In genomic region chr1:162612606-162613400, GRCh38 we compare ENCODE assay signal across 1 cellular context.
TF ChIP-seq lines count a peak whose summit lies in the region.

No MANE protein-coding gene starts in this region.

TF ChIP-seq in endothelial cell of umbilical vein, 7 proteins besides CTCF, POLR2A, EP300 and RAD21:
- TF ChIP-seq POLR2AphosphoS5 (IDR thresholded peaks at IDR 0.05; ENCODE audit: insufficient read depth, low read depth, low read length) (no peak), GATA2 (IDR thresholded peaks at IDR 0.05; ENCODE audit: insufficient read depth, insufficient read length, low read depth, low read length) (no peak), EZH2 (IDR thresholded peaks at IDR 0.05; ENCODE audit: borderline replicate concordance, low read depth, low read length, severe bottlenecking) (no peak), MYC (IDR thresholded peaks at IDR 0.05; ENCODE audit: low read depth, low read length) (no peak), FOS (IDR thresholded peaks at IDR 0.05; ENCODE audit: borderline replicate concordance, insufficient read depth, low read length) (no peak), JUN (IDR thresholded peaks at IDR 0.05; ENCODE audit: borderline replicate concordance, insufficient read depth, insufficient read length, low read depth) (no peak)
- TF ChIP-seq, protein P1, sequence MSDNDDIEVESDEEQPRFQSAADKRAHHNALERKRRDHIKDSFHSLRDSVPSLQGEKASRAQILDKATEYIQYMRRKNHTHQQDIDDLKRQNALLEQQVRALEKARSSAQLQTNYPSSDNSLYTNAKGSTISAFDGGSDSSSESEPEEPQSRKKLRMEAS (IDR thresholded peaks at IDR 0.05; ENCODE audit: insufficient read depth, insufficient read length): no peak
